7 cellular contexts compared by ENCODE assay signal in the genomic region with DNA sequence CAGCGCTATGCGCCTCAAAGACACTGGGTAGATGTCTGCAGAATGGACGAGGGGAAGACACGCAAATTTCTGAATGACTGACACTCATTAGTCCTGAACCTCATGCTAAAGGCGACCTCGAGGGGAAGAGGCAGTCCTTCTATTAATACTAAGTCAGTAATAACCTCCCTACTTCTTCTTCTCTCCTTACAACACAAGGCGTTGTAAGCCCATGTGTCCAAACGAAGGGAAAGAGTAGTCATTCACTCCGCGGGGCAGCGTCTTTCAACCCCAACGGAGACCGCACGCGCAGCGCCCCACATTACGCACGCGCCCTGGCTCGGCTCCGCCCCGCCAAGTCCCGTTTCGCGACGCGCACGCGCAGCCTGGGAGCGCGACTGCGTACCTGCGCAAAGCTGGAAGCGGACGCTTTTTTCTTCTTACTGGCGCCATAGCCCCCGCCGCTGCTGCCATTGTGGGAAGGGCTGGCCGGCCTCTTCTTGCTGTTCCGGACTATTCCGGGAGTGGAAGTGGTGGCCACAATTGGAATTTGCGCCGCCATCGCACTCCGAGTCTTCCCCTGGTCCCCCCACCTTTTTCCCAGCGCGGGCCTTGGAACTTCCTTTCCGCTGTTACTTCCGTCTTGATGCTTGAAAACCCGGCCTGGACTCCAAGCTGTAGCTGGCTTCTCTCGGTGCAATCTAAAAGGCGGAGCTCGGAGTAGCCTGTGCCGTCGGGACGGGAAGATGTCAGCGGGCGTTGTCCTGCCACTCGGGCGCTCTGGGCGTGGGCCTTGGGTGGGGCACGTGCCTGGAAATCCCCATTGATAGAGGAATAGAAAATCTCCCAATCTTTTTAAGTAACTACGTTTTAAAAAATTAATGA. TPM values are rescaled to one million over a fixed set of nuclear protein-coding genes. Genes with fewer than 3 reads are reported as not detected.
A peak's percentile ranks its signal among the peaks of the same experiment; 100 is the strongest.
DNase-seq lines count a peak whose midpoint lies in the region; ATAC-seq and TF ChIP-seq lines count a peak whose summit lies in the region.

INO80C (minus strand) TSS at position 627 of the 864 bp plus-strand sequence; CDS start at position 541, 86 bp downstream.

- in situ Hi-C loops in astrocyte of the cerebellum (cut with HindIII; ENCODE audit: low sequenced_read_pairs) = no loop called here

- TF ChIP-seq CTCF in astrocyte of the cerebellum (IDR thresholded peaks at IDR 0.05; ENCODE audit: low read depth, low read length, missing control alignments) = no peak

- DNase-seq in NCI-H2081 (lab: John Stamatoyannopoulos, UW) = peak; percentile 90 to 93
- DNase-seq in T-helper 9 cell = peak; percentile 86
- DNase-seq in astrocyte of the cerebellum (ENCODE audit: low read depth) = peak; percentile 90
- peak; percentile 96 for DNase-seq in hepatic stellate cell (ENCODE audit: low spot score)
- peak; percentile 83 for DNase-seq in renal cortical epithelial cell (ENCODE audit: low read depth)

- peak within 1 kb of the TSS; percentile 76 for H3K4me3 ChIP-seq in astrocyte of the cerebellum (ENCODE audit: low read depth, low read length)

- peak; percentile 89 for ATAC-seq in GM18517 (IDR thresholded peaks at IDR 0.05; ENCODE audit: unreplicated experiment)
- peak; percentile 95 for ATAC-seq in HG03039 (IDR thresholded peaks at IDR 0.05; ENCODE audit: unreplicated experiment)

RNA-seq across cellular contexts. Expression of gene INO80C, which starts in this region (rescaled TPM):
- total RNA-seq in renal cortical epithelial cell = 4.7 and 6.2 TPM in 2 replicates

Comparison
In these comparisons a context has a peak if more than half of its experiments do, and no peak if none do; other contexts are left out.
1. Peak in every context shown above with its lines: DNase-seq, ATAC-seq and H3K4me3 ChIP-seq.